In genomic region chr6:47007657-47008396, GRCh38 we compare ENCODE assay signal across 29 cellular contexts. TPM values are rescaled to one million over a fixed set of nuclear protein-coding genes. Genes with fewer than 3 reads are reported as not detected.
"Had no signal": no experiment of that assay in that cellular context is flagged by ENCODE, and none has a peak within 500 bp of the region (broad histone marks: within the 10 kb centered on the region; RNA-seq: fewer than 3 reads in every experiment).

No MANE protein-coding gene starts in this region.

- H3K27me3 ChIP-seq: ascending aorta had no signal

- H3K4me1 Mint-ChIP-seq: activated B cell treated with CpG ODN at 0.5 μM for 24 hours; activated CD4-positive, alpha-beta T cell treated with anti-CD3 and anti-CD28 coated beads, Interleukin-2, amount 10 ng/mL, durations not matched to agents 24 days and 14 days; activated naive CD8-positive, alpha-beta T cell treated with anti-CD3 and anti-CD28 coated beads, Interleukin-2, amount 50 U/mL, for 24 hours; T-cell had no signal

- H3K4me1 ChIP-seq: ascending aorta had no signal

- H3K27ac Mint-ChIP-seq: activated B cell treated with CpG ODN at 0.5 μM for 24 hours; activated CD4-positive, alpha-beta T cell treated with anti-CD3 and anti-CD28 coated beads, Interleukin-2, amount 10 ng/mL, durations not matched to agents 24 days and 14 days; activated naive CD4-positive, alpha-beta T cell treated with anti-CD3 and anti-CD28 coated beads, Interleukin-2, amount 50 U/mL, for 72 hours; activated naive CD8-positive, alpha-beta T cell treated with anti-CD3 and anti-CD28 coated beads, Interleukin-2, amount 50 U/mL, for 24 hours; T-cell had no signal

- H3K36me3 Mint-ChIP-seq: activated naive CD4-positive, alpha-beta T cell treated with anti-CD3 and anti-CD28 coated beads, Interleukin-2, amount 50 U/mL, for 72 hours; T-cell had no signal

- DNase-seq: activated B cell treated with CpG ODN at 0.5 μM for 24 hours; activated CD4-positive, alpha-beta T cell treated with anti-CD3 and anti-CD28 coated beads for 1 hour; activated CD4-positive, alpha-beta T cell treated with anti-CD3 and anti-CD28 coated beads, Interleukin-2, amount 10 ng/mL, durations not matched to agents 24 days and 14 days; activated CD4-positive, alpha-beta T cell treated with anti-CD3 and anti-CD28 coated beads, Interleukin-2, amount 50 U/mL, for 48 hours; activated effector memory CD4-positive, alpha-beta T cell treated with anti-CD3 and anti-CD28 coated beads, Interleukin-2, amount 50 U/mL, for 16 hours; activated naive CD4-positive, alpha-beta T cell treated with Interleukin-2 at 50 U/mL for 16 hours; activated naive CD8-positive, alpha-beta T cell treated with anti-CD3 and anti-CD28 coated beads, Interleukin-2, amount 50 U/mL, for 24 hours; activated T-cell treated with anti-CD3 and anti-CD28 coated beads, Interleukin-2, amount 50 U/mL, for 4 hours; amniotic stem cell; cerebellar nuclear complex; Kasumi-1; KBM-7; NCI-H1048; NCI-H146; NCI-H187 treated with DMSO at 0.1 percent for 48 hours; NCI-H2107; NCI-H2171 treated with DMSO at 0.1 percent for 48 hours; NCI-H226; NCI-H510A; RPMI8226; T-cell; T-helper 2 cell; T1000 had no signal

- ATAC-seq: activated naive CD4-positive, alpha-beta T cell treated with anti-CD3 and anti-CD28 coated beads, Interleukin-2, amount 50 U/mL, for 72 hours; activated naive CD8-positive, alpha-beta T cell treated with anti-CD3 and anti-CD28 coated beads, Interleukin-2, amount 50 U/mL, for 24 hours; activated T-cell treated with anti-CD3 and anti-CD28 coated beads, Interleukin-2, amount 50 U/mL, for 4 hours; Right ventricle myocardium inferior; T-cell had no signal

- H3K27ac ChIP-seq: ascending aorta, SK-N-MC had no signal

- H3K27me3 Mint-ChIP-seq: activated CD4-positive, alpha-beta T cell treated with anti-CD3 and anti-CD28 coated beads, Interleukin-2, amount 10 ng/mL, durations not matched to agents 24 days and 14 days had no signal

- H3K9me3 ChIP-seq: ascending aorta had no signal

- FAIRE-seq: TTC549 had no signal

- H3K4me3 Mint-ChIP-seq: activated B cell treated with CpG ODN at 0.5 μM for 24 hours; activated CD4-positive, alpha-beta T cell treated with anti-CD3 and anti-CD28 coated beads, Interleukin-2, amount 10 ng/mL, durations not matched to agents 24 days and 14 days; activated naive CD8-positive, alpha-beta T cell treated with anti-CD3 and anti-CD28 coated beads, Interleukin-2, amount 50 U/mL, for 24 hours; activated T-cell treated with anti-CD3 and anti-CD28 coated beads, Interleukin-2, amount 50 U/mL, for 4 hours; T-cell had no signal

- H3K36me3 ChIP-seq: ascending aorta had no signal

- H3K4me3 ChIP-seq: ascending aorta, SK-N-MC had no signal

- H3K9me3 Mint-ChIP-seq: activated B cell treated with CpG ODN at 0.5 μM for 24 hours; activated CD4-positive, alpha-beta T cell treated with anti-CD3 and anti-CD28 coated beads, Interleukin-2, amount 10 ng/mL, durations not matched to agents 24 days and 14 days; activated naive CD8-positive, alpha-beta T cell treated with anti-CD3 and anti-CD28 coated beads, Interleukin-2, amount 50 U/mL, for 24 hours; activated T-cell treated with anti-CD3 and anti-CD28 coated beads, Interleukin-2, amount 50 U/mL, for 4 hours; T-cell had no signal

RNA-seq across cellular contexts. Expression of gene ADGRF1, which starts 34.3 kb away (rescaled TPM):
- total RNA-seq: activated B cell treated with CpG ODN at 0.5 μM for 24 hours; activated CD4-positive, alpha-beta T cell treated with anti-CD3 and anti-CD28 coated beads, Interleukin-2, amount 10 ng/mL, durations not matched to agents 24 days and 14 days; activated naive CD4-positive, alpha-beta T cell treated with anti-CD3 and anti-CD28 coated beads, Interleukin-2, amount 50 U/mL, for 72 hours; ascending aorta; cardiac septum; Right ventricle myocardium inferior had no signal
